In genomic region chr1:5005171-5005570, GRCh38 we compare ENCODE assay signal across 3 cellular contexts.
"Had no signal": no experiment of that assay in that cellular context is flagged by ENCODE, and none has a peak within 500 bp of the region (broad histone marks: within the 10 kb centered on the region; RNA-seq: fewer than 3 reads in every experiment).

No MANE protein-coding gene starts in this region.

- DNase-seq: GDM1, GF-D8 had no signal

- ATAC-seq: GM12878 had no signal

- H3K4me3 ChIP-seq: GM12878 had no signal
